Comparison of ENCODE assay signal across 24 cellular contexts in genomic region chr12:56282030-56282429, GRCh38.
"Had no signal": no experiment of that assay in that cellular context is flagged by ENCODE, and none has a peak within 500 bp of the region (broad histone marks: within the 10 kb centered on the region; RNA-seq: fewer than 3 reads in every experiment).

No MANE protein-coding gene starts in this region.

- H3K4me1 Mint-ChIP-seq: nephron had no signal

- H3K27ac ChIP-seq: body of pancreas, colonic mucosa, dorsolateral prefrontal cortex, left ventricle myocardium inferior, parathyroid adenoma, psoas muscle, tibial nerve had no signal

- H3K9me3 ChIP-seq: body of pancreas, colonic mucosa, left ventricle myocardium inferior, mucosa of descending colon, psoas muscle, tibial nerve had no signal

- H3K4me1 ChIP-seq: colonic mucosa, parathyroid adenoma had no signal

- H3K27me3 ChIP-seq: body of pancreas, colonic mucosa, dorsolateral prefrontal cortex, tibial nerve had no signal

- FAIRE-seq: frontal cortex had no signal

- ATAC-seq: activated CD4-positive, CD25-positive, alpha-beta regulatory T cell treated with anti-CD3 and anti-CD28 coated beads, Interleukin-2, amount 50 U/mL, for 24 hours; activated CD8-positive, alpha-beta memory T cell treated with anti-CD3 and anti-CD28 coated beads, Interleukin-2, amount 10 ng/mL, durations not matched to agents 7 days and 5 days; activated CD8-positive, alpha-beta T cell treated with anti-CD3 and anti-CD28 coated beads, Interleukin-2, amount 10 ng/mL, durations not matched to agents 7 days and 5 days; body of pancreas; mucosa of descending colon; T-cell had no signal

- DNase-seq: activated CD4-positive, alpha-beta T cell treated with anti-CD3 and anti-CD28 coated beads, Interleukin-2, amount 10 ng/mL, durations not matched to agents 7 days and 5 days; activated CD8-positive, alpha-beta memory T cell treated with anti-CD3 and anti-CD28 coated beads, Interleukin-2, amount 10 ng/mL, durations not matched to agents 7 days and 5 days; activated CD8-positive, alpha-beta T cell treated with anti-CD3 and anti-CD28 coated beads, Interleukin-2, amount 10 ng/mL, durations not matched to agents 7 days and 5 days; anterior cingulate cortex; body of pancreas; colonic mucosa; dorsolateral prefrontal cortex; effector memory CD4-positive, alpha-beta T cell; left ventricle myocardium inferior; mucosa of descending colon; psoas muscle; stimulated activated CD4-positive, alpha-beta T cell treated with anti-CD3 and anti-CD28 coated beads, Interleukin-1b, Interleukin-23, amount 100 ng/mL, for 48 hours; stimulated activated CD4-positive, alpha-beta T cell treated with anti-CD3 and anti-CD28 coated beads, Interleukin-4, amount 100 ng/mL, for 4 hours; stimulated activated CD8-positive, alpha-beta memory T cell treated with anti-CD3 and anti-CD28 coated beads, Interleukin-4, amount 100 ng/mL, for 48 hours; stimulated activated naive CD4-positive, alpha-beta T cell treated with Interleukin-2 at 50 U/mL for 16 hours; T-cell had no signal

- H3K4me3 Mint-ChIP-seq: activated CD4-positive, alpha-beta T cell treated with anti-CD3 and anti-CD28 coated beads, Interleukin-2, amount 10 ng/mL, durations not matched to agents 7 days and 5 days; activated CD8-positive, alpha-beta memory T cell treated with anti-CD3 and anti-CD28 coated beads, Interleukin-2, amount 10 ng/mL, durations not matched to agents 7 days and 5 days; activated CD8-positive, alpha-beta T cell treated with anti-CD3 and anti-CD28 coated beads, Interleukin-2, amount 10 ng/mL, durations not matched to agents 7 days and 5 days; nephron; T-cell; T-helper 2 cell treated with Interferon-gamma antibody and Interleukin-4, amounts not matched to agents 5 μg/mL and 100 μg/mL, for 36 hours had no signal

- H3K27ac Mint-ChIP-seq: activated CD8-positive, alpha-beta memory T cell treated with anti-CD3 and anti-CD28 coated beads, Interleukin-2, amount 10 ng/mL, durations not matched to agents 7 days and 5 days; activated CD8-positive, alpha-beta T cell treated with anti-CD3 and anti-CD28 coated beads, Interleukin-2, amount 10 ng/mL, durations not matched to agents 7 days and 5 days; nephron; T-cell; T-helper 2 cell treated with Interferon-gamma antibody and Interleukin-4, amounts not matched to agents 5 μg/mL and 100 μg/mL, for 36 hours had no signal

- H3K9me3 Mint-ChIP-seq: activated CD4-positive, alpha-beta T cell treated with anti-CD3 and anti-CD28 coated beads, Interleukin-2, amount 10 ng/mL, durations not matched to agents 7 days and 5 days; nephron; T-cell; T-helper 2 cell treated with Interferon-gamma antibody and Interleukin-4, amounts not matched to agents 5 μg/mL and 100 μg/mL, for 36 hours had no signal

- H3K4me3 ChIP-seq: body of pancreas, colonic mucosa, dorsolateral prefrontal cortex, left ventricle myocardium inferior, lung, mucosa of descending colon, psoas muscle, smooth muscle cell, tibial nerve had no signal

- H3K27me3 Mint-ChIP-seq: activated CD4-positive, alpha-beta T cell treated with anti-CD3 and anti-CD28 coated beads, Interleukin-2, amount 10 ng/mL, durations not matched to agents 7 days and 5 days; activated CD8-positive, alpha-beta memory T cell treated with anti-CD3 and anti-CD28 coated beads, Interleukin-2, amount 10 ng/mL, durations not matched to agents 7 days and 5 days; T-cell had no signal
